In genomic region chr1:19273106-19273843, GRCh38 we compare ENCODE assay signal across 26 cellular contexts. TPM values are rescaled to one million over a fixed set of nuclear protein-coding genes. Genes with fewer than 3 reads are reported as not detected.
A peak's percentile ranks its signal among the peaks of the same experiment; 100 is the strongest.
DNase-seq lines count a peak whose midpoint lies in the region; ATAC-seq, FAIRE-seq and TF ChIP-seq lines count a peak whose summit lies in the region.
"Had no signal": no experiment of that assay in that cellular context is flagged by ENCODE, and none has a peak within 500 bp of the region (broad histone marks: within the 10 kb centered on the region; RNA-seq: fewer than 3 reads in every experiment).

No MANE protein-coding gene starts in this region.

- H3K9me3 ChIP-seq in astrocyte (ENCODE audit: insufficient read depth, low read depth, low read length) (peaks cover 3% of the 10 kb centered on the region), osteoblast (ENCODE audit: low read depth, low read length) (no peaks in the 10 kb centered on the region)
- H3K9me3 ChIP-seq: SJSA1 had no signal

- H3K4me3 Mint-ChIP-seq in GM23338 (peak overlapping the region; percentile 50), astrocyte (ENCODE audit: unreplicated experiment) (no peak overlapping the region)
- H3K4me3 Mint-ChIP-seq: activated CD4-positive, alpha-beta T cell treated with anti-CD3 and anti-CD28 coated beads, Interleukin-2, amount 10 ng/mL, durations not matched to agents 7 days and 5 days; stimulated activated naive CD8-positive, alpha-beta T cell treated with anti-CD3 and anti-CD28 coated beads, Interleukin-15, Interleukin-2, amounts not matched to agents 100 ng/mL and 50 ng/mL, for 24 hours; T-helper 1 cell treated with Interleukin-12 subunit alpha and Interleukin-12 subunit beta and Interleukin-4 antibody, amounts not matched to agents 30 μg/mL and 1 μg/mL, for 36 hours; type B pancreatic cell had no signal

- H3K4me3 ChIP-seq in GM23338 (peak overlapping the region; percentile 51; the same call in 1 of the 2 replicates), astrocyte (ENCODE audit: insufficient read depth, low read depth, low read length) (no peak overlapping the region), osteoblast (ENCODE audit: insufficient read depth, low read length) (no peak overlapping the region)
- H3K4me3 ChIP-seq: K562, PC-9, SJSA1 had no signal

- no peak for TF ChIP-seq CTCF in GM23338 (conservative IDR thresholded peaks at IDR 0.05; ENCODE audit: low read depth in 2 of 2)
- TF ChIP-seq CTCF in astrocyte (IDR thresholded peaks at IDR 0.05; ENCODE audit: insufficient read depth, low read depth, low read length): no peak
- no peak for TF ChIP-seq CTCF in osteoblast (IDR thresholded peaks at IDR 0.05; ENCODE audit: extremely low read depth, low read depth, low read length)

- H3K4me1 ChIP-seq in GM23338 (ENCODE audit: insufficient read depth) (no peaks in the 10 kb centered on the region), astrocyte (ENCODE audit: insufficient read depth, low read length) (no peaks in the 10 kb centered on the region), osteoblast (ENCODE audit: insufficient read depth, low read length) (no peaks in the 10 kb centered on the region)
- H3K4me1 ChIP-seq: SJSA1 had no signal

- H2AFZ ChIP-seq in GM23338 (peak overlapping the region; percentile 80; the same call in 1 of the 2 replicates), astrocyte (ENCODE audit: low read depth, low read length) (no peak overlapping the region), osteoblast (ENCODE audit: low read length) (no peak overlapping the region)
- H2AFZ ChIP-seq: PC-9 had no signal

- peaks cover 3% of the 10 kb centered on the region; the same call in 2 of the 3 replicates for H3K9me3 Mint-ChIP-seq in GM23338
- peaks cover 7% of the 10 kb centered on the region for H3K9me3 Mint-ChIP-seq in astrocyte (ENCODE audit: unreplicated experiment)
- H3K9me3 Mint-ChIP-seq: type B pancreatic cell had no signal

- H3K4me1 Mint-ChIP-seq in GM23338: peaks cover 3% of the 10 kb centered on the region; the same call in 1 of the 3 replicates
- no peaks in the 10 kb centered on the region for H3K4me1 Mint-ChIP-seq in astrocyte (ENCODE audit: low read depth, unreplicated experiment)
- H3K4me1 Mint-ChIP-seq: activated CD4-positive, alpha-beta T cell treated with anti-CD3 and anti-CD28 coated beads, Interleukin-2, amount 10 ng/mL, durations not matched to agents 7 days and 5 days had no signal

- no peak overlapping the region for H3K27ac ChIP-seq in GM23338 (ENCODE audit: low read depth)
- H3K27ac ChIP-seq in astrocyte (ENCODE audit: low read depth, low read length): no peak overlapping the region
- H3K27ac ChIP-seq in osteoblast (ENCODE audit: low read depth, low read length): no peak overlapping the region
- H3K27ac ChIP-seq: PC-9, SJSA1 had no signal

- no peaks in the 10 kb centered on the region for H3K79me2 ChIP-seq in GM23338 (replicated peaks; ENCODE audit: insufficient read depth)
- no peaks in the 10 kb centered on the region for H3K79me2 ChIP-seq in astrocyte (ENCODE audit: insufficient read depth, low read length)
- H3K79me2 ChIP-seq in osteoblast (ENCODE audit: insufficient read depth, low read length): no peaks in the 10 kb centered on the region

- no peaks in the 10 kb centered on the region for H3K36me3 ChIP-seq in GM23338 (ENCODE audit: insufficient read depth)
- H3K36me3 ChIP-seq in astrocyte (ENCODE audit: insufficient read depth, low read length): no peaks in the 10 kb centered on the region
- H3K36me3 ChIP-seq in osteoblast (ENCODE audit: insufficient read depth, low read length): no peaks in the 10 kb centered on the region
- H3K36me3 ChIP-seq: SJSA1 had no signal

- H3K27me3 ChIP-seq in GM23338 (ENCODE audit: insufficient read depth) (peaks cover 34% of the 10 kb centered on the region), astrocyte (ENCODE audit: insufficient read depth, low read length) (no peaks in the 10 kb centered on the region), osteoblast (ENCODE audit: insufficient read depth, low read length) (no peaks in the 10 kb centered on the region)
- H3K27me3 ChIP-seq: SJSA1 had no signal

- intact Hi-C loops in left colon (cut with DNase I, micrococcal nuclease): no loop called here

- no peak for DNase-seq in GM23338 (ENCODE audit: low spot score)
- DNase-seq in astrocyte (ENCODE audit: low read depth): no peak
- DNase-seq in left colon: peak; percentile 42 to 59
- DNase-seq in osteoblast (ENCODE audit: insufficient read length, low spot score, missing footprints): peak; percentile 61
- no peak for DNase-seq in DMS 273 (lab: John Stamatoyannopoulos, UW; ENCODE audit: unreplicated experiment)
- no peak for DNase-seq in dedifferentiated amniotic fluid mesenchymal stem cell (ENCODE audit: extremely low spot score)
- DNase-seq: activated CD4-positive, alpha-beta T cell treated with anti-CD3 and anti-CD28 coated beads, Interleukin-2, amount 10 ng/mL, durations not matched to agents 7 days and 5 days; activated gamma-delta T cell; anterior cingulate cortex; CD4-positive, alpha-beta memory T cell; cerebellar nuclear complex; DMS79; head of caudate nucleus; mammary epithelial cell; naive thymus-derived CD4-positive, alpha-beta T cell; NCI-H187; NCI-H345; PC-9 had no signal

- no peak for FAIRE-seq in astrocyte (lab: Jason Lieb, UNC)
- FAIRE-seq: H1, K562 had no signal

- ATAC-seq in GM23338 (peak; percentile 73), left colon (peak; percentile 69), HG02840 (IDR thresholded peaks at IDR 0.05; ENCODE audit: low FRiP score, unreplicated experiment) (no peak), GM21390 (IDR thresholded peaks at IDR 0.05; ENCODE audit: unreplicated experiment) (no peak)
- ATAC-seq: K562 had no signal

- H3K9me2 ChIP-seq in GM23338 (ENCODE audit: insufficient read depth): no peaks in the 10 kb centered on the region

- H3K27me3 Mint-ChIP-seq in GM23338 (ENCODE audit: insufficient read depth, low read depth, poor library complexity): peaks cover 35% of the 10 kb centered on the region
- H3K27me3 Mint-ChIP-seq in astrocyte (ENCODE audit: low read depth, unreplicated experiment): peaks cover 17% of the 10 kb centered on the region
- H3K27me3 Mint-ChIP-seq: type B pancreatic cell had no signal

- no peak overlapping the region for H3K27ac Mint-ChIP-seq in GM23338
- no peak overlapping the region for H3K27ac Mint-ChIP-seq in astrocyte (ENCODE audit: unreplicated experiment)
- H3K27ac Mint-ChIP-seq: activated CD4-positive, alpha-beta T cell treated with anti-CD3 and anti-CD28 coated beads, Interleukin-2, amount 10 ng/mL, durations not matched to agents 7 days and 5 days; CD4-positive, alpha-beta memory T cell; stimulated activated naive CD8-positive, alpha-beta T cell treated with anti-CD3 and anti-CD28 coated beads, Interleukin-15, Interleukin-2, amounts not matched to agents 100 ng/mL and 50 ng/mL, for 24 hours; T-helper 1 cell treated with Interleukin-12 subunit alpha and Interleukin-12 subunit beta and Interleukin-4 antibody, amounts not matched to agents 30 μg/mL and 1 μg/mL, for 36 hours; type B pancreatic cell had no signal

- H3K4me2 ChIP-seq in GM23338 (peak overlapping the region; percentile 76; the same call in 1 of the 2 replicates), astrocyte (ENCODE audit: low read length) (peak overlapping the region; percentile 77), osteoblast (ENCODE audit: insufficient read depth, low read length) (no peak overlapping the region)
- H3K4me2 ChIP-seq: PC-9 had no signal

- H3K36me3 Mint-ChIP-seq in GM23338 (ENCODE audit: low read depth) (peaks cover 2% of the 10 kb centered on the region; the same call in 2 of the 3 replicates), astrocyte (ENCODE audit: low read depth, unreplicated experiment) (peaks cover 9% of the 10 kb centered on the region)
- H3K36me3 Mint-ChIP-seq: type B pancreatic cell had no signal

- H4K20me1 ChIP-seq in GM23338 (replicated peaks; ENCODE audit: insufficient read depth): no peaks in the 10 kb centered on the region
- H4K20me1 ChIP-seq in astrocyte (ENCODE audit: insufficient read depth, low read length): no peaks in the 10 kb centered on the region
- no peaks in the 10 kb centered on the region for H4K20me1 ChIP-seq in osteoblast (ENCODE audit: insufficient read depth, low read length)

- no peak overlapping the region for H3K9ac ChIP-seq in astrocyte (ENCODE audit: low read length)

- no peaks in the 10 kb centered on the region for H3F3A ChIP-seq in GM23338 (replicated peaks; ENCODE audit: low read depth)

TF ChIP-seq in GM23338, 12 proteins besides CTCF, POLR2A, EP300 and RAD21 (continues in another document):
- no peak for TF ChIP-seq CREB1 (CRISPR knock-in tag; IDR thresholded peaks at IDR 0.05; ENCODE audit: low read depth)
- no peak for TF ChIP-seq EZH2 (IDR thresholded peaks at IDR 0.05; ENCODE audit: low read depth, unreplicated experiment)
- no peak for TF ChIP-seq NANOG (IDR thresholded peaks at IDR 0.05; ENCODE audit: borderline replicate concordance)

RNA-seq across cellular contexts. Expression of gene AKR7A3, which starts 15.3 kb away (rescaled TPM):
- 0.14 TPM in 1 of 2 replicates, not detected in the other for total RNA-seq in GM23338 (2014; rRNA removed; shearing (Covaris generic))
- 0.24 and 0.86 TPM in 2 replicates for polyA plus RNA-seq in GM23338 (2016; fragmentation: Nextera tagmentation; extraction: Ambion mirVana)
- total RNA-seq in astrocyte: 0.20 and 0.55 TPM in 2 replicates
- 10 to 100 TPM; 92.5 to 94.3 TPM for total RNA-seq in left colon
- 0.72 and 1.2 TPM in 2 replicates for total RNA-seq in osteoblast
- polyA plus RNA-seq: CD4-positive, alpha-beta memory T cell; naive thymus-derived CD4-positive, alpha-beta T cell had no signal

RNA-seq across cellular contexts. Expression of gene MRTO4, which starts 21.7 kb away (rescaled TPM):
- 47.1 and 54.2 TPM in 2 replicates for total RNA-seq in GM23338 (2014; rRNA removed; shearing (Covaris generic))
- 77.3 and 88.5 TPM in 2 replicates for polyA plus RNA-seq in GM23338 (2016; fragmentation: Nextera tagmentation; extraction: Ambion mirVana)
- total RNA-seq in astrocyte (37.9 and 41.0 TPM in 2 replicates), left colon (10 to 100 TPM; 16.3 to 18.5 TPM), osteoblast (17.4 and 18.5 TPM in 2 replicates)

RNA-seq across cellular contexts. Expression of gene EMC1, which starts 22.0 kb away (rescaled TPM):
- 52.2 and 53.0 TPM in 2 replicates for total RNA-seq in GM23338 (2014; rRNA removed; shearing (Covaris generic))
- polyA plus RNA-seq in GM23338 (2016; fragmentation: Nextera tagmentation; extraction: Ambion mirVana): 17.6 and 18.4 TPM in 2 replicates
- 89.3 and 92.9 TPM in 2 replicates for total RNA-seq in astrocyte
- 10 to 100 TPM; 33.2 to 41.1 TPM for total RNA-seq in left colon
- 60.1 and 64.1 TPM in 2 replicates for total RNA-seq in osteoblast

RNA-seq across cellular contexts. Expression of gene AKR7A2, which starts 38.7 kb away (rescaled TPM):
- total RNA-seq in GM23338 (2014; rRNA removed; shearing (Covaris generic)): 53.6 and 60.0 TPM in 2 replicates
- 18.2 and 20.8 TPM in 2 replicates for polyA plus RNA-seq in GM23338 (2016; fragmentation: Nextera tagmentation; extraction: Ambion mirVana)
- total RNA-seq in astrocyte: 30.3 and 33.9 TPM in 2 replicates
- 100 to 1,000 TPM in 1 of 2 donors, 10 to 100 TPM in 1; 98.7 to 104 TPM for total RNA-seq in left colon
- total RNA-seq in osteoblast: 66.2 and 79.0 TPM in 2 replicates

RNA-seq across cellular contexts. Expression of gene SLC66A1, which starts 38.9 kb away (rescaled TPM):
- 19.7 and 24.4 TPM in 2 replicates for total RNA-seq in GM23338 (2014; rRNA removed; shearing (Covaris generic))
- 6.9 and 8.6 TPM in 2 replicates for polyA plus RNA-seq in GM23338 (2016; fragmentation: Nextera tagmentation; extraction: Ambion mirVana)
- total RNA-seq in astrocyte (17.4 and 21.5 TPM in 2 replicates), left colon (10 to 100 TPM; 13.7 to 16.1 TPM), osteoblast (30.9 and 32.6 TPM in 2 replicates)

Comparison
In these comparisons a context has a peak if more than half of its experiments do, and no peak if none do; other contexts are left out.
1. ATAC-seq: peak in GM23338 (single experiment) and left colon (single experiment); none in HG02840 (single experiment) and GM21390 (single experiment).
2. DNase-seq: peak in left colon (2 of 2) and osteoblast (single experiment); none in GM23338 (single experiment), astrocyte (single experiment), DMS 273 (single experiment) and dedifferentiated amniotic fluid mesenchymal stem cell (single experiment).
3. RNA of gene AKR7A3, which starts 15.3 kb away (total RNA-seq): 92.5 to 94.3 TPM in left colon; 0.72 to 1.2 TPM in osteoblast, 0.20 to 0.55 TPM in astrocyte and 0.14 TPM in GM23338; every median in the first group is over 10 times any median in the second.